In genomic region chr7:101094791-101095375, GRCh38 we compare ENCODE assay signal across 10 cellular contexts. TPM values are rescaled to one million over a fixed set of nuclear protein-coding genes. Genes with fewer than 3 reads are reported as not detected.
DNase-seq lines count a peak whose midpoint lies in the region; ATAC-seq and TF ChIP-seq lines count a peak whose summit lies in the region.
"Had no signal": no experiment of that assay in that cellular context is flagged by ENCODE, and none has a peak within 500 bp of the region (broad histone marks: within the 10 kb centered on the region; RNA-seq: fewer than 3 reads in every experiment).

No MANE protein-coding gene starts in this region.

- H3K4me1 ChIP-seq in DND-41 (ENCODE audit: insufficient read depth, low read length) (no peaks in the 10 kb centered on the region), heart right ventricle (peaks cover 0 to 30% (median 16%) of the 10 kb centered on the region in 9 donors)

- no peak overlapping the region for H3K9ac ChIP-seq in DND-41 (ENCODE audit: low read depth, low read length)

- in situ Hi-C loops in KBM-7 (cut with MboI; ENCODE audit: low pct_unique_long_range_greater_than_20kb, low sequenced_read_pairs): no loop called here

- H3K9me3 ChIP-seq in DND-41 (ENCODE audit: insufficient read depth, low read length, severe bottlenecking) (no peaks in the 10 kb centered on the region), heart right ventricle (no peaks in the 10 kb centered on the region)
- H3K9me3 ChIP-seq: ovary had no signal

- no peaks in the 10 kb centered on the region for H3K9me3 Mint-ChIP-seq in activated CD8-positive, alpha-beta T cell treated with anti-CD3 and anti-CD28 coated beads for 36 hours
- H3K9me3 Mint-ChIP-seq: T-cell had no signal

- H3K4me1 Mint-ChIP-seq in activated CD8-positive, alpha-beta T cell treated with anti-CD3 and anti-CD28 coated beads for 36 hours (ENCODE audit: low read depth): peaks cover 17% of the 10 kb centered on the region

- H3K27ac Mint-ChIP-seq in activated CD8-positive, alpha-beta T cell treated with anti-CD3 and anti-CD28 coated beads for 36 hours: no peak overlapping the region
- H3K27ac Mint-ChIP-seq: T-cell had no signal

- H3K36me3 ChIP-seq in DND-41 (ENCODE audit: insufficient read depth, low read length) (peaks cover 14% of the 10 kb centered on the region), heart right ventricle (peaks cover 0 to 16% (median 0%) of the 10 kb centered on the region in 9 donors)
- H3K36me3 ChIP-seq: ovary had no signal

- 37 to 38% methylated on average over 12 of the region's 12 CpGs for WGBS in heart right ventricle, 2 donors

- ATAC-seq in DND-41 (ENCODE audit: insufficient read depth, low read depth) (0 out of 3 replicates have a peak, but pooled peaks have one; percentile 32), heart right ventricle (peak; percentile 35 to 71 (median 62)), GM21447 (IDR thresholded peaks at IDR 0.05; ENCODE audit: unreplicated experiment) (no peak), HG03108 (IDR thresholded peaks at IDR 0.05; ENCODE audit: unreplicated experiment) (no peak)
- no peak for ATAC-seq in activated CD8-positive, alpha-beta T cell treated with anti-CD3 and anti-CD28 coated beads for 36 hours
- ATAC-seq: T-cell had no signal

- intact Hi-C loops in activated CD8-positive, alpha-beta T cell treated with anti-CD3 and anti-CD28 coated beads for 36 hours (cut with micrococcal nuclease): no loop called here
- intact Hi-C loops in heart right ventricle (cut with DNase I): loop anchor here in 9 of 10 donors (1.0 to 5.0 kb wide), 5 partner anchors 37 to 44 kb away; no protein-coding TSS in a partner anchor

- DNase-seq in DND-41: no peak
- peak; percentile 71 for DNase-seq in KBM-7
- DNase-seq in activated CD8-positive, alpha-beta T cell treated with anti-CD3 and anti-CD28 coated beads for 36 hours: peak; percentile 53
- DNase-seq in heart right ventricle: peak; percentile 42 to 45
- DNase-seq in stimulated activated CD4-positive, alpha-beta T cell treated with anti-CD3 and anti-CD28 coated beads, Interleukin-1b, Interleukin-23, amount 100 ng/mL, for 4 hours (ENCODE audit: low read depth in 2 of 2): peak; percentile 15
- no peak for DNase-seq in activated CD4-positive, CD25-positive, alpha-beta regulatory T cell (lab: John Stamatoyannopoulos, UW)

- H3K79me2 ChIP-seq in DND-41 (ENCODE audit: insufficient read depth, low read length): peaks cover 10% of the 10 kb centered on the region

- peaks cover 21% of the 10 kb centered on the region for H3K36me3 Mint-ChIP-seq in activated CD8-positive, alpha-beta T cell treated with anti-CD3 and anti-CD28 coated beads for 36 hours (ENCODE audit: low read depth)

- H3K27ac ChIP-seq in DND-41 (ENCODE audit: low read length): no peak overlapping the region
- peak overlapping the region in 1 of 10 donors; percentile 16 for H3K27ac ChIP-seq in heart right ventricle
- H3K27ac ChIP-seq: ovary had no signal

- peaks cover under 1% of the 10 kb centered on the region for H3K27me3 Mint-ChIP-seq in activated CD8-positive, alpha-beta T cell treated with anti-CD3 and anti-CD28 coated beads for 36 hours
- H3K27me3 Mint-ChIP-seq: T-cell had no signal

- POLR2A ChIA-PET in activated CD8-positive, alpha-beta T cell treated with anti-CD3 and anti-CD28 coated beads for 36 hours (lab: Charles Lee): interaction anchor here (0.7 to 3.3 kb wide), 2 partner anchors 10 to 151 kb away, joined by 3 to 18 read pairs; partner anchors contain the start of gene TRIM56

- no peak overlapping the region for H2AFZ ChIP-seq in DND-41 (ENCODE audit: low read depth, low read length)

- peaks cover 27% of the 10 kb centered on the region for H4K20me1 ChIP-seq in DND-41 (ENCODE audit: insufficient read depth, low read length)

- H3K27me3 ChIP-seq in DND-41 (ENCODE audit: insufficient read depth, low read length, poor library complexity): no peaks in the 10 kb centered on the region
- no peaks in the 10 kb centered on the region for H3K27me3 ChIP-seq in heart right ventricle
- H3K27me3 ChIP-seq: ovary had no signal

- H3K4me3 Mint-ChIP-seq in activated CD8-positive, alpha-beta T cell treated with anti-CD3 and anti-CD28 coated beads for 36 hours: no peak overlapping the region
- H3K4me3 Mint-ChIP-seq: T-cell had no signal

- H3K4me3 ChIP-seq in DND-41 (ENCODE audit: low read depth in 1 of 2, low read length in 2 of 2): no peak overlapping the region
- H3K4me3 ChIP-seq in heart right ventricle: no peak overlapping the region
- H3K4me3 ChIP-seq: ovary had no signal

- H3K4me2 ChIP-seq in DND-41 (ENCODE audit: insufficient read depth, low read length): no peak overlapping the region

- TF ChIP-seq CTCF in DND-41 (IDR thresholded peaks at IDR 0.05; ENCODE audit: borderline replicate concordance, extremely low read depth, low read length, poor library complexity, severe bottlenecking): peak; percentile 67
- TF ChIP-seq CTCF in activated CD8-positive, alpha-beta T cell treated with anti-CD3 and anti-CD28 coated beads for 36 hours (IDR thresholded peaks at IDR 0.05): peak; percentile 73
- peak; percentile 50 to 80 (median 70) for TF ChIP-seq CTCF in heart right ventricle (IDR thresholded peaks at IDR 0.05)

- CTCF ChIA-PET in activated CD8-positive, alpha-beta T cell treated with anti-CD3 and anti-CD28 coated beads for 36 hours (lab: Charles Lee): interaction anchor here (1.0 to 4.2 kb wide), 8 partner anchors 8 to 97 kb away, joined by 3 to 19 read pairs (median 4); partner anchors contain the start of gene TRIM56

RNA-seq across cellular contexts. Expression of gene TRIM56, which starts 9.6 kb away (rescaled TPM):
- 10 to 100 TPM; 40.1 to 42.3 TPM for total RNA-seq in activated CD8-positive, alpha-beta T cell treated with anti-CD3 and anti-CD28 coated beads for 36 hours
- 10 to 100 TPM; 12.8 to 28.4 (median 16.7) TPM for total RNA-seq in heart right ventricle
- 10 to 100 TPM in 1 of 2 donors, 1 to 10 TPM in 1; 5.8 to 12.9 TPM for polyA plus RNA-seq in heart right ventricle

RNA-seq across cellular contexts. Expression of gene SERPINE1, which starts 32.0 kb away (rescaled TPM):
- total RNA-seq in activated CD8-positive, alpha-beta T cell treated with anti-CD3 and anti-CD28 coated beads for 36 hours: 1 to 10 TPM; 1.2 to 1.3 TPM
- 10 to 100 TPM in 3 of 10 donors, 1 to 10 TPM in 7; 1.2 to 67.8 (median 4.6) TPM for total RNA-seq in heart right ventricle
- polyA plus RNA-seq in heart right ventricle: 100 to 1,000 TPM in 1 of 2 donors, 1 to 10 TPM in 1; 2.1 to 269 TPM

RNA-seq across cellular contexts. Expression of gene AP1S1, which starts 59.4 kb away (rescaled TPM):
- total RNA-seq in activated CD8-positive, alpha-beta T cell treated with anti-CD3 and anti-CD28 coated beads for 36 hours: 10 to 100 TPM; 35.6 to 39.5 TPM
- 10 to 100 TPM in 7 of 10 donors, 1 to 10 TPM in 3; 7.8 to 15.2 (median 11.2) TPM for total RNA-seq in heart right ventricle
- polyA plus RNA-seq in heart right ventricle: 10 to 100 TPM; 16.1 to 33.1 TPM

Comparison
In these comparisons a context has a peak if more than half of its experiments do, and no peak if none do; other contexts are left out.
1. ATAC-seq: peak in DND-41 (single experiment) and heart right ventricle (8 of 8); none in activated CD8-positive, alpha-beta T cell treated with anti-CD3 and anti-CD28 coated beads for 36 hours (single experiment), GM21447 (single experiment) and HG03108 (single experiment).
2. DNase-seq: peak in KBM-7 (single experiment), activated CD8-positive, alpha-beta T cell treated with anti-CD3 and anti-CD28 coated beads for 36 hours (single experiment), heart right ventricle (2 of 2) and stimulated activated CD4-positive, alpha-beta T cell treated with anti-CD3 and anti-CD28 coated beads, Interleukin-1b, Interleukin-23, amount 100 ng/mL, for 4 hours (2 of 2); none in DND-41 (single experiment) and activated CD4-positive, CD25-positive, alpha-beta regulatory T cell (0 of 4).
3. Peak in every context shown above with its lines, with median percentiles within 50 percentile points of each other: CTCF ChIP-seq.